Comparison of ENCODE assay signal across 30 cellular contexts in genomic region chr12:115722181-115722580, GRCh38.
"Had no signal": no experiment of that assay in that cellular context is flagged by ENCODE, and none has a peak within 500 bp of the region (broad histone marks: within the 10 kb centered on the region; RNA-seq: fewer than 3 reads in every experiment).

No MANE protein-coding gene starts in this region.

- H3K4me3 ChIP-seq: neural progenitor cell, ovary, psoas muscle, right lobe of liver, sigmoid colon, smooth muscle cell, spleen, suprapubic skin, testis, tibial artery, upper lobe of left lung, vagina had no signal

- H3K4me1 Mint-ChIP-seq: natural killer cell; neural progenitor cell; stimulated activated memory B cell treated with anti-CD40 and anti-IgM and Interleukin-4, amounts not matched to agents 10 μg/mL and 1 μg/mL and 100 μg/mL, for 72 hours; stimulated activated naive CD8-positive, alpha-beta T cell treated with anti-CD3 and anti-CD28 coated beads, Interleukin-15, amount 100 ng/mL, for 72 hours had no signal

- H3K4me1 ChIP-seq: neural progenitor cell, parathyroid adenoma, psoas muscle, right lobe of liver, sigmoid colon, spleen, suprapubic skin, testis, tibial artery, upper lobe of left lung, vagina had no signal

- ATAC-seq: natural killer cell; psoas muscle; right cardiac atrium; right lobe of liver; stimulated activated memory B cell treated with anti-CD40 and anti-IgM and Interleukin-4, amounts not matched to agents 10 μg/mL and 1 μg/mL and 100 μg/mL, for 72 hours; stimulated activated naive CD8-positive, alpha-beta T cell treated with anti-CD3 and anti-CD28 coated beads, Interleukin-15, amount 100 ng/mL, for 72 hours; stimulated activated naive CD8-positive, alpha-beta T cell treated with anti-CD3 and anti-CD28 coated beads, Interleukin-15, Interleukin-2, amounts not matched to agents 100 U/mL and 50 U/mL, for 24 hours had no signal

- H3K27me3 ChIP-seq: neural progenitor cell, ovary, right lobe of liver, sigmoid colon, spleen, testis, upper lobe of left lung, vagina had no signal

- H3K27ac Mint-ChIP-seq: natural killer cell; nephron; neural progenitor cell; progenitor cell of endocrine pancreas; stimulated activated memory B cell treated with anti-CD40 and anti-IgM and Interleukin-4, amounts not matched to agents 10 μg/mL and 1 μg/mL and 100 μg/mL, for 72 hours; stimulated activated naive CD8-positive, alpha-beta T cell treated with anti-CD3 and anti-CD28 coated beads, Interleukin-15, amount 100 ng/mL, for 72 hours had no signal

- H3K9me3 ChIP-seq: ovary, psoas muscle, right lobe of liver, sigmoid colon, spleen, suprapubic skin, testis, tibial artery, upper lobe of left lung, vagina had no signal

- H3K27ac ChIP-seq: neural progenitor cell, ovary, parathyroid adenoma, psoas muscle, right lobe of liver, sigmoid colon, spleen, suprapubic skin, testis, tibial artery, upper lobe of left lung, vagina had no signal

- DNase-seq: natural killer cell; occipital lobe; ovary; posterior cingulate gyrus; psoas muscle; right cardiac atrium; right lobe of liver; sigmoid colon; spleen; stimulated activated CD4-positive, alpha-beta T cell treated with anti-CD3 and anti-CD28 coated beads, Interleukin-12 subunit alpha, Interleukin-12 subunit beta, amount 100 ng/mL, for 4 hours; stimulated activated CD4-positive, alpha-beta T cell treated with anti-CD3 and anti-CD28 coated beads, Interleukin-1b, Interleukin-23, amount 100 ng/mL, for 48 hours; stimulated activated CD4-positive, alpha-beta T cell treated with anti-CD3 and anti-CD28 coated beads, Interleukin-4, amount 100 ng/mL, for 1 hour; stimulated activated CD4-positive, alpha-beta T cell treated with anti-CD3 and anti-CD28 coated beads, Interleukin-4, amount 100 ng/mL, for 4 hours; stimulated activated CD8-positive, alpha-beta memory T cell treated with anti-CD3 and anti-CD28 coated beads, Interleukin-4, amount 100 ng/mL, for 48 hours; stimulated activated naive CD4-positive, alpha-beta T cell; stimulated activated naive CD8-positive, alpha-beta T cell treated with anti-CD3 and anti-CD28 coated beads, Interleukin-15, amount 100 ng/mL, for 72 hours; stimulated activated naive CD8-positive, alpha-beta T cell treated with anti-CD3 and anti-CD28 coated beads, Interleukin-15, Interleukin-2, amounts not matched to agents 100 U/mL and 50 U/mL, for 24 hours; substantia nigra; testis; tibial artery; trophoblast cell; upper lobe of left lung had no signal

- H3K27me3 Mint-ChIP-seq: stimulated activated memory B cell treated with anti-CD40 and anti-IgM and Interleukin-4, amounts not matched to agents 10 μg/mL and 1 μg/mL and 100 μg/mL, for 72 hours; stimulated activated naive CD8-positive, alpha-beta T cell treated with anti-CD3 and anti-CD28 coated beads, Interleukin-15, amount 100 ng/mL, for 72 hours had no signal

- H3K36me3 Mint-ChIP-seq: natural killer cell; neural progenitor cell; stimulated activated memory B cell treated with anti-CD40 and anti-IgM and Interleukin-4, amounts not matched to agents 10 μg/mL and 1 μg/mL and 100 μg/mL, for 72 hours had no signal

- H3K4me3 Mint-ChIP-seq: natural killer cell; nephron; neural progenitor cell; stimulated activated memory B cell treated with anti-CD40 and anti-IgM and Interleukin-4, amounts not matched to agents 10 μg/mL and 1 μg/mL and 100 μg/mL, for 72 hours; stimulated activated naive CD8-positive, alpha-beta T cell treated with anti-CD3 and anti-CD28 coated beads, Interleukin-15, amount 100 ng/mL, for 72 hours had no signal

- H3K36me3 ChIP-seq: neural progenitor cell, ovary, right lobe of liver, sigmoid colon, spleen, suprapubic skin, tibial artery, upper lobe of left lung, vagina had no signal
